18 cellular contexts compared by ENCODE assay signal in genomic region chr13:65724261-65724660, GRCh38.
A peak's percentile ranks its signal among the peaks of the same experiment; 100 is the strongest.
DNase-seq lines count a peak whose midpoint lies in the region; ATAC-seq, FAIRE-seq and TF ChIP-seq lines count a peak whose summit lies in the region.
"Had no signal": no experiment of that assay in that cellular context is flagged by ENCODE, and none has a peak within 500 bp of the region (broad histone marks: within the 10 kb centered on the region; RNA-seq: fewer than 3 reads in every experiment).

No MANE protein-coding gene starts in this region.

- H3K9me3 ChIP-seq in astrocyte (ENCODE audit: insufficient read depth, low read depth, low read length) = no peaks in the 10 kb centered on the region
- H3K9me3 ChIP-seq: BLaER1, upper lobe of right lung had no signal

- DNase-seq in HCEC 1CT (peak; percentile 12), astrocyte (ENCODE audit: low read depth) (peak; percentile 68), fibroblast of pulmonary artery (ENCODE audit: low read depth) (peak; percentile 82), skeletal muscle cell (ENCODE audit: low read depth) (peak; percentile 55), glomerular visceral epithelial cell (ENCODE audit: extremely low spot score) (no peak)
- no peak for DNase-seq in activated CD8-positive, alpha-beta memory T cell treated with anti-CD3 and anti-CD28 coated beads, Interleukin-2, amount 50 U/mL, for 4 hours
- DNase-seq: activated naive CD8-positive, alpha-beta T cell treated with anti-CD3 and anti-CD28 coated beads, Interleukin-2, amount 10 ng/mL, durations not matched to agents 7 days and 5 days; Calu3; MM.1S; RPMI8226; stimulated activated CD4-positive, alpha-beta T cell treated with anti-CD3 and anti-CD28 coated beads, Interleukin-2, amount 100 ng/mL, for 24 hours; stimulated activated naive CD8-positive, alpha-beta T cell treated with anti-CD3 and anti-CD28 coated beads, Interleukin-15, amount 100 ng/mL, for 72 hours; upper lobe of right lung had no signal

- no peak overlapping the region for H2AFZ ChIP-seq in astrocyte (ENCODE audit: low read depth, low read length)

- no peak overlapping the region for H3K27ac ChIP-seq in astrocyte (ENCODE audit: low read depth, low read length)
- H3K27ac ChIP-seq: BLaER1, upper lobe of right lung had no signal

- no peaks in the 10 kb centered on the region for H3K36me3 Mint-ChIP-seq in astrocyte (ENCODE audit: low read depth, unreplicated experiment)
- H3K36me3 Mint-ChIP-seq: activated naive CD8-positive, alpha-beta T cell treated with anti-CD3 and anti-CD28 coated beads, Interleukin-2, amount 10 ng/mL, durations not matched to agents 7 days and 5 days had no signal

- no peaks in the 10 kb centered on the region for H3K36me3 ChIP-seq in astrocyte (ENCODE audit: insufficient read depth, low read length)
- H3K36me3 ChIP-seq: BLaER1, upper lobe of right lung had no signal

- ATAC-seq in GM19324 (IDR thresholded peaks at IDR 0.05; ENCODE audit: low FRiP score, unreplicated experiment) (no peak), GM18873 (IDR thresholded peaks at IDR 0.05; ENCODE audit: low FRiP score, unreplicated experiment) (no peak)
- ATAC-seq: GM12878; HCT116; stimulated activated naive CD8-positive, alpha-beta T cell treated with anti-CD3 and anti-CD28 coated beads, Interleukin-15, amount 100 ng/mL, for 72 hours; upper lobe of right lung had no signal

- no peak overlapping the region for H3K4me3 Mint-ChIP-seq in astrocyte (ENCODE audit: unreplicated experiment)
- H3K4me3 Mint-ChIP-seq: activated naive CD8-positive, alpha-beta T cell treated with anti-CD3 and anti-CD28 coated beads, Interleukin-2, amount 10 ng/mL, durations not matched to agents 7 days and 5 days; stimulated activated naive CD8-positive, alpha-beta T cell treated with anti-CD3 and anti-CD28 coated beads, Interleukin-15, amount 100 ng/mL, for 72 hours had no signal

- peaks cover 3% of the 10 kb centered on the region for H3K4me1 ChIP-seq in astrocyte (ENCODE audit: insufficient read depth, low read length)
- H3K4me1 ChIP-seq: BLaER1, upper lobe of right lung had no signal

- TF ChIP-seq CTCF in astrocyte (IDR thresholded peaks at IDR 0.05; ENCODE audit: insufficient read depth, low read depth, low read length) (no peak), fibroblast of pulmonary artery (IDR thresholded peaks at IDR 0.05; ENCODE audit: low read length, missing control alignments) (no peak)

- H4K20me1 ChIP-seq in astrocyte (ENCODE audit: insufficient read depth, low read length) = no peaks in the 10 kb centered on the region
- H4K20me1 ChIP-seq: BLaER1 had no signal

- H3K9me3 Mint-ChIP-seq in astrocyte (ENCODE audit: unreplicated experiment) = no peaks in the 10 kb centered on the region
- H3K9me3 Mint-ChIP-seq: activated naive CD8-positive, alpha-beta T cell treated with anti-CD3 and anti-CD28 coated beads, Interleukin-2, amount 10 ng/mL, durations not matched to agents 7 days and 5 days had no signal

- no peaks in the 10 kb centered on the region for H3K79me2 ChIP-seq in astrocyte (ENCODE audit: insufficient read depth, low read length)

- H3K4me3 ChIP-seq in astrocyte (ENCODE audit: insufficient read depth, low read depth, low read length) (no peak overlapping the region), fibroblast of pulmonary artery (replicated peaks; ENCODE audit: low read depth, low read length) (no peak overlapping the region), skeletal muscle cell (ENCODE audit: low read depth, low read length) (no peak overlapping the region)
- H3K4me3 ChIP-seq: BLaER1, GM12878, upper lobe of right lung had no signal

- H3K4me2 ChIP-seq in astrocyte (ENCODE audit: low read length) = no peak overlapping the region
- H3K4me2 ChIP-seq: BLaER1 had no signal

- no peak overlapping the region for H3K27ac Mint-ChIP-seq in astrocyte (ENCODE audit: unreplicated experiment)
- H3K27ac Mint-ChIP-seq: activated naive CD8-positive, alpha-beta T cell treated with anti-CD3 and anti-CD28 coated beads, Interleukin-2, amount 10 ng/mL, durations not matched to agents 7 days and 5 days; stimulated activated naive CD8-positive, alpha-beta T cell treated with anti-CD3 and anti-CD28 coated beads, Interleukin-15, amount 100 ng/mL, for 72 hours had no signal

- no peaks in the 10 kb centered on the region for H3K27me3 ChIP-seq in astrocyte (ENCODE audit: insufficient read depth, low read length)
- H3K27me3 ChIP-seq: BLaER1, upper lobe of right lung had no signal

- H3K9ac ChIP-seq in astrocyte (ENCODE audit: low read length) = no peak overlapping the region
- H3K9ac ChIP-seq: BLaER1 had no signal

- H3K27me3 Mint-ChIP-seq in astrocyte (ENCODE audit: low read depth, unreplicated experiment) = no peaks in the 10 kb centered on the region
- H3K27me3 Mint-ChIP-seq: activated naive CD8-positive, alpha-beta T cell treated with anti-CD3 and anti-CD28 coated beads, Interleukin-2, amount 10 ng/mL, durations not matched to agents 7 days and 5 days; stimulated activated naive CD8-positive, alpha-beta T cell treated with anti-CD3 and anti-CD28 coated beads, Interleukin-15, amount 100 ng/mL, for 72 hours had no signal

- no peaks in the 10 kb centered on the region for H3K4me1 Mint-ChIP-seq in astrocyte (ENCODE audit: low read depth, unreplicated experiment)
- H3K4me1 Mint-ChIP-seq: activated naive CD8-positive, alpha-beta T cell treated with anti-CD3 and anti-CD28 coated beads, Interleukin-2, amount 10 ng/mL, durations not matched to agents 7 days and 5 days; stimulated activated naive CD8-positive, alpha-beta T cell treated with anti-CD3 and anti-CD28 coated beads, Interleukin-15, amount 100 ng/mL, for 72 hours had no signal

- FAIRE-seq in astrocyte (lab: Jason Lieb, UNC) = no peak
- FAIRE-seq: GM12878 had no signal

Comparison
In these comparisons a context has a peak if more than half of its experiments do, and no peak if none do; other contexts are left out.
1. DNase-seq: peak in HCEC 1CT (single experiment), astrocyte (single experiment), fibroblast of pulmonary artery (single experiment) and skeletal muscle cell (single experiment); none in glomerular visceral epithelial cell (single experiment) and activated CD8-positive, alpha-beta memory T cell treated with anti-CD3 and anti-CD28 coated beads, Interleukin-2, amount 50 U/mL, for 4 hours (single experiment).